ENCODE assay signal across 23 cellular contexts in the genomic region with DNA sequence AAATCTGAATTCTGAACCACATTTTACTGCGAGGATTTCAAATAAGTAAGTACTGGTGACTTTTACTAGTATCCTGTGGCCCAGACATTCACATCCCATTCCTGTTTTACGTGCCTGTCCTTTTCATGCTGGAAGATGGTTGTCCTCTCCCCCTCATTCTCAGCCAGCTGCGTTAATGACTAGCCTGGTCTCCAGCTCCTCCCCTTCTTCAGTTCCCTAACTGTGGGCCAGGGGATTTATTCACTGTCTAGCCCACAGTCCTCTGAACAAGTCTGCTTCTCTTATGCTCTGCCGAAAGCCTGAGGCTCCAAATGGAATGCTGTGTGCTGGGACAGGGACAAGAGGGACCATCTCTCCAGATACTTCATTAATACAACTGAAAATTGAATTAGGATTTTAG.
A peak's percentile ranks its signal among the peaks of the same experiment; 100 is the strongest.
DNase-seq lines count a peak whose midpoint lies in the region; ATAC-seq, FAIRE-seq and TF ChIP-seq lines count a peak whose summit lies in the region.
"Had no signal": no experiment of that assay in that cellular context is flagged by ENCODE, and none has a peak within 500 bp of the region (broad histone marks: within the 10 kb centered on the region; RNA-seq: fewer than 3 reads in every experiment).

No MANE protein-coding gene starts in this region.

- no peak for FAIRE-seq in A549 (lab: Jason Lieb, UNC)
- FAIRE-seq: GM19239, RCC 7860 had no signal

- 91% methylated on average over 4 of the region's 4 CpGs for WGBS in A549 (ENCODE audit: missing lambda C conversion rate)
- 80 to 93% methylated on average over 3 to 4 of the region's 4 CpGs for WGBS in endodermal cell (ENCODE audit: insufficient coverage in 1 of 2, insufficient read length in 1 of 2), 2 experiments

- no peak for TF ChIP-seq EP300 in A549 (IDR thresholded peaks at IDR 0.05)

- H3K4me1 ChIP-seq in A549 (peaks cover 70% of the 10 kb centered on the region), endodermal cell (ENCODE audit: control insufficient read depth, insufficient read depth, low read length) (no peaks in the 10 kb centered on the region)

- no peaks in the 10 kb centered on the region for H3K27me3 ChIP-seq in endodermal cell (ENCODE audit: control insufficient read depth, insufficient read depth, low read length, poor library complexity, severe bottlenecking)
- H3K27me3 ChIP-seq: adrenal gland, transverse colon had no signal

- H3K4me3 Mint-ChIP-seq in endothelial cell (ENCODE audit: unreplicated experiment): peak overlapping the region; percentile 72
- no peak overlapping the region for H3K4me3 Mint-ChIP-seq in endodermal cell
- H3K4me3 Mint-ChIP-seq: activated T-cell treated with anti-CD3 and anti-CD28 coated beads, Interleukin-2, amount 50 U/mL, for 4 hours; effector memory CD8-positive, alpha-beta T cell; neural crest cell had no signal

- no peaks in the 10 kb centered on the region for H3K9me3 ChIP-seq in A549
- H3K9me3 ChIP-seq in endodermal cell (ENCODE audit: control insufficient read depth, low read length): peaks cover 8% of the 10 kb centered on the region
- H3K9me3 ChIP-seq: adrenal gland, lower lobe of right lung, transverse colon had no signal

- no peak overlapping the region for H3K4me3 ChIP-seq in A549
- H3K4me3 ChIP-seq in endodermal cell (ENCODE audit: low read length): no peak overlapping the region
- H3K4me3 ChIP-seq: adrenal gland, lower lobe of right lung, SK-N-MC, transverse colon had no signal

- peaks cover 20% of the 10 kb centered on the region for H3K36me3 ChIP-seq in endodermal cell (ENCODE audit: control insufficient read depth, insufficient read depth, low read length)
- H3K36me3 ChIP-seq: adrenal gland, lower lobe of right lung, transverse colon had no signal

- peak overlapping the region; percentile 45 for H3K4me2 ChIP-seq in A549

- no peak for DNase-seq in A549 (ENCODE audit: low read depth in 1 of 2, low spot score in 1 of 2)
- peak; percentile 67 for DNase-seq in DMS53 (lab: John Stamatoyannopoulos, UW)
- peak; percentile 68 for DNase-seq in NCI-H510A treated with DMSO at 0.1 percent for 48 hours (lab: John Stamatoyannopoulos, UW)
- no peak for DNase-seq in endothelial cell (ENCODE audit: low spot score)
- DNase-seq in endodermal cell: no peak
- no peak for DNase-seq in occipital lobe (lab: John Stamatoyannopoulos, UW)
- no peak for DNase-seq in central memory CD4-positive, alpha-beta T cell
- DNase-seq in stimulated activated naive CD4-positive, alpha-beta T cell (lab: John Stamatoyannopoulos, UW): no peak
- DNase-seq: activated CD4-positive, alpha-beta T cell treated with anti-CD3 and anti-CD28 coated beads for 4 hours; activated T-cell treated with anti-CD3 and anti-CD28 coated beads, Interleukin-2, amount 50 U/mL, for 4 hours; C1 segment of cervical spinal cord; effector memory CD8-positive, alpha-beta T cell; EL; HCEC 1CT; NCI-H226 had no signal

- no peak for ATAC-seq in A549
- ATAC-seq: activated T-cell treated with anti-CD3 and anti-CD28 coated beads, Interleukin-2, amount 50 U/mL, for 4 hours; effector memory CD8-positive, alpha-beta T cell had no signal

- no peak for TF ChIP-seq CTCF in A549 (IDR thresholded peaks at IDR 0.05)
- TF ChIP-seq CTCF in endothelial cell (IDR thresholded peaks at IDR 0.05; ENCODE audit: unreplicated experiment): no peak
- TF ChIP-seq CTCF in endodermal cell (conservative IDR thresholded peaks at IDR 0.05): no peak

- TF ChIP-seq POLR2A in A549 (IDR thresholded peaks at IDR 0.05; ENCODE audit: low read length): no peak

- peaks cover 16% of the 10 kb centered on the region for H3K36me3 Mint-ChIP-seq in endothelial cell (ENCODE audit: low read depth, unreplicated experiment)
- peaks cover 11% of the 10 kb centered on the region for H3K36me3 Mint-ChIP-seq in endodermal cell (ENCODE audit: low read depth)

- H3K9ac ChIP-seq in endodermal cell (ENCODE audit: extremely low read depth, low read length, poor library complexity, severe bottlenecking): no peak overlapping the region

- H3K9me3 Mint-ChIP-seq in endothelial cell (ENCODE audit: unreplicated experiment) (no peaks in the 10 kb centered on the region), endodermal cell (peaks cover 4% of the 10 kb centered on the region)
- H3K9me3 Mint-ChIP-seq: activated T-cell treated with anti-CD3 and anti-CD28 coated beads, Interleukin-2, amount 50 U/mL, for 4 hours; neural crest cell had no signal

- H3K27ac ChIP-seq in A549 (peak overlapping the region; percentile 93 to 95), endodermal cell (ENCODE audit: low read depth, low read length) (no peak overlapping the region)
- H3K27ac ChIP-seq: adrenal gland, lower lobe of right lung, SK-N-MC, transverse colon had no signal

- H3K4me1 Mint-ChIP-seq in endothelial cell (ENCODE audit: unreplicated experiment) (peaks cover 38% of the 10 kb centered on the region), endodermal cell (peaks cover 5% of the 10 kb centered on the region)
- H3K4me1 Mint-ChIP-seq: neural crest cell had no signal

- CTCF ChIA-PET in A549 (lab: Yijun Ruan, JAX): interaction anchor here (1.5 kb wide), 1 partner anchor 61 kb away, joined by 3 read pairs; no protein-coding TSS in a partner anchor

- no peak overlapping the region for H3K27ac Mint-ChIP-seq in endothelial cell (ENCODE audit: unreplicated experiment)
- H3K27ac Mint-ChIP-seq in endodermal cell: no peak overlapping the region
- H3K27ac Mint-ChIP-seq: effector memory CD8-positive, alpha-beta T cell; progenitor cell of endocrine pancreas had no signal

- POLR2A ChIA-PET in A549 (lab: Yijun Ruan, JAX): no interaction called here

- TF ChIP-seq RAD21 in A549 (conservative IDR thresholded peaks at IDR 0.05 in 1 of 2, IDR thresholded peaks at IDR 0.05 in 1 of 2): no peak

- peaks cover 18% of the 10 kb centered on the region for H3K27me3 Mint-ChIP-seq in endothelial cell (ENCODE audit: unreplicated experiment)
- H3K27me3 Mint-ChIP-seq in endodermal cell (ENCODE audit: insufficient read depth): no peaks in the 10 kb centered on the region
- H3K27me3 Mint-ChIP-seq: effector memory CD8-positive, alpha-beta T cell; progenitor cell of endocrine pancreas had no signal

TF ChIP-seq in A549, 52 proteins besides CTCF, POLR2A, EP300 and RAD21:
- no peak for TF ChIP-seq NPAS2 (CRISPR knock-in tag; IDR thresholded peaks at IDR 0.05; ENCODE audit: borderline replicate concordance)
- TF ChIP-seq FOXS1 (CRISPR knock-in tag; IDR thresholded peaks at IDR 0.05): no peak
- no peak for TF ChIP-seq EHF (CRISPR knock-in tag; IDR thresholded peaks at IDR 0.05)
- TF ChIP-seq, protein P1, sequence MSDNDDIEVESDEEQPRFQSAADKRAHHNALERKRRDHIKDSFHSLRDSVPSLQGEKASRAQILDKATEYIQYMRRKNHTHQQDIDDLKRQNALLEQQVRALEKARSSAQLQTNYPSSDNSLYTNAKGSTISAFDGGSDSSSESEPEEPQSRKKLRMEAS (IDR thresholded peaks at IDR 0.05): no peak
- no peak for TF ChIP-seq RFX5 (IDR thresholded peaks at IDR 0.05)
- TF ChIP-seq ZC3H11A (IDR thresholded peaks at IDR 0.05): no peak
- TF ChIP-seq, protein P2, sequence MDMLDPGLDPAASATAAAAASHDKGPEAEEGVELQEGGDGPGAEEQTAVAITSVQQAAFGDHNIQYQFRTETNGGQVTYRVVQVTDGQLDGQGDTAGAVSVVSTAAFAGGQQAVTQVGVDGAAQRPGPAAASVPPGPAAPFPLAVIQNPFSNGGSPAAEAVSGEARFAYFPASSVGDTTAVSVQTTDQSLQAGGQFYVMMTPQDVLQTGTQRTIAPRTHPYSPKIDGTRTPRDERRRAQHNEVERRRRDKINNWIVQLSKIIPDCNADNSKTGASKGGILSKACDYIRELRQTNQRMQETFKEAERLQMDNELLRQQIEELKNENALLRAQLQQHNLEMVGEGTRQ (IDR thresholded peaks at IDR 0.05): no peak
- TF ChIP-seq PHF8 (IDR thresholded peaks at IDR 0.05; ENCODE audit: borderline replicate concordance, low read depth): no peak
- no peak for TF ChIP-seq RARB (CRISPR knock-in tag; IDR thresholded peaks at IDR 0.05)
- no peak for TF ChIP-seq EHMT2 (IDR thresholded peaks at IDR 0.05; ENCODE audit: low read depth)
- TF ChIP-seq RNF2 (IDR thresholded peaks at IDR 0.05; ENCODE audit: borderline replicate concordance, low read depth): no peak
- no peak for TF ChIP-seq SMC3 (IDR thresholded peaks at IDR 0.05)
- TF ChIP-seq CBX2 (IDR thresholded peaks at IDR 0.05; ENCODE audit: borderline replicate concordance, low read depth): no peak
- no peak for TF ChIP-seq CEBPB (IDR thresholded peaks at IDR 0.05)
- TF ChIP-seq KDM5A (IDR thresholded peaks at IDR 0.05): no peak

Comparison
In these comparisons a context has a peak if more than half of its experiments do, and no peak if none do; other contexts are left out.
1. DNase-seq: peak in DMS53 (single experiment) and NCI-H510A treated with DMSO at 0.1 percent for 48 hours (single experiment); none in A549 (0 of 2), endothelial cell (single experiment), endodermal cell (single experiment), occipital lobe (single experiment), central memory CD4-positive, alpha-beta T cell (single experiment) and stimulated activated naive CD4-positive, alpha-beta T cell (0 of 6).